ENCODE assay signal across 3 cellular contexts in genomic region chr1:180722586-180722985, GRCh38.
TF ChIP-seq lines count a peak whose summit lies in the region.

No MANE protein-coding gene starts in this region.

TF ChIP-seq in A549, 52 proteins besides CTCF, POLR2A, EP300 and RAD21 (continued from another document):
- TF ChIP-seq RARB (CRISPR knock-in tag; IDR thresholded peaks at IDR 0.05) = no peak
- TF ChIP-seq, protein P1, sequence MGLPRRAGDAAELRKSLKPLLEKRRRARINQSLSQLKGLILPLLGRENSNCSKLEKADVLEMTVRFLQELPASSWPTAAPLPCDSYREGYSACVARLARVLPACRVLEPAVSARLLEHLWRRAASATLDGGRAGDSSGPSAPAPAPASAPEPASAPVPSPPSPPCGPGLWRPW (IDR thresholded peaks at IDR 0.05) = no peak
- no peak for TF ChIP-seq CEBPB (IDR thresholded peaks at IDR 0.05)
- TF ChIP-seq MAFK (IDR thresholded peaks at IDR 0.05; ENCODE audit: partially characterized antibody) = no peak
- no peak for TF ChIP-seq HOXB5 (CRISPR knock-in tag; IDR thresholded peaks at IDR 0.05)
- no peak for TF ChIP-seq ESRRA (IDR thresholded peaks at IDR 0.05; ENCODE audit: borderline replicate concordance, low read length)
- TF ChIP-seq KDM1A (IDR thresholded peaks at IDR 0.05; ENCODE audit: low read depth) = no peak
- no peak for TF ChIP-seq BHLHE40 (IDR thresholded peaks at IDR 0.05; ENCODE audit: low read depth, low read length)
- no peak for TF ChIP-seq HOXA7 (CRISPR knock-in tag; IDR thresholded peaks at IDR 0.05)
- TF ChIP-seq BCL3 (IDR thresholded peaks at IDR 0.05) = no peak
- TF ChIP-seq, protein P2, sequence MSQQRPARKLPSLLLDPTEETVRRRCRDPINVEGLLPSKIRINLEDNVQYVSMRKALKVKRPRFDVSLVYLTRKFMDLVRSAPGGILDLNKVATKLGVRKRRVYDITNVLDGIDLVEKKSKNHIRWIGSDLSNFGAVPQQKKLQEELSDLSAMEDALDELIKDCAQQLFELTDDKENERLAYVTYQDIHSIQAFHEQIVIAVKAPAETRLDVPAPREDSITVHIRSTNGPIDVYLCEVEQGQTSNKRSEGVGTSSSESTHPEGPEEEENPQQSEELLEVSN (IDR thresholded peaks at IDR 0.05; ENCODE audit: borderline replicate concordance, low read depth) = no peak
- TF ChIP-seq SMC3 (IDR thresholded peaks at IDR 0.05) = no peak

TF ChIP-seq in endothelial cell of umbilical vein, 7 proteins besides CTCF, POLR2A, EP300 and RAD21 (continued from another document):
- no peak for TF ChIP-seq GATA2 (IDR thresholded peaks at IDR 0.05; ENCODE audit: insufficient read depth, insufficient read length, low read depth, low read length)
TF ChIP-seq in endothelial cell of umbilical vein: peak in this region for 0.

TF ChIP-seq in WTC11, 78 proteins besides CTCF, POLR2A, EP300 and RAD21 (continued from another document):
- TF ChIP-seq PREB (CRISPR knock-in tag; IDR thresholded peaks at IDR 0.05; ENCODE audit: borderline replicate concordance) (no peak), TEAD4 (CRISPR knock-in tag; IDR thresholded peaks at IDR 0.05) (no peak), NFATC4 (CRISPR knock-in tag; IDR thresholded peaks at IDR 0.05) (no peak), ARID4B (CRISPR knock-in tag; IDR thresholded peaks at IDR 0.05; ENCODE audit: borderline replicate concordance) (no peak)
